9 cellular contexts compared by ENCODE assay signal in the genomic region with DNA sequence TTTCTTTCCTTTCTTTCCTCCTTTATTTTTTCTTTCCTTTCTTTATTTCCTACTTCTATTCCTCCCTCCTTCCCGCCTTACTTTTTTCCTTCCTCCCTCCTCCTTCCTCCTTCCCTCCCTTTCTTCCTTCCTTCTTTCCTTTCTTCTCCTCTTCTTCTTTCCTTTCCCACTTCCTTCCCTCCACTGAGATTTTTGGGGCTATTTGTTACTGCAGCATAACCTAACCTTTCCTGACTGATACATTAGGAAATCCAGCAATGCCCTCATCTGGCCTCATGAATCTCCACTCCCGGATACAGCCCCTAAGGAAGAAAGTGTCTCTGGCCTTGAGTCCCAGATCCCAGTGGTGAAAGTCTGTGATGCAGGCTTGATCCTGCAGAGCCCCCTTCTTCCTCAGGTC.
"Had no signal": no experiment of that assay in that cellular context is flagged by ENCODE, and none has a peak within 500 bp of the region (broad histone marks: within the 10 kb centered on the region; RNA-seq: fewer than 3 reads in every experiment).

No MANE protein-coding gene starts in this region.

- DNase-seq: GM23248, GOT3, H7, HFFc6, IMR-90, KBM-7 had no signal

- H3K27ac Mint-ChIP-seq: HFFc6 had no signal

- H3K4me3 ChIP-seq: GM23248, HAP-1 had no signal

- H3K9ac ChIP-seq: GM23248, KMS-11 had no signal

- H3K9me3 ChIP-seq: HAP-1 had no signal

- H3K4me3 Mint-ChIP-seq: HFFc6 had no signal

- H3K27ac ChIP-seq: GM23248, HL-60, KMS-11 had no signal

- H3K4me2 ChIP-seq: KMS-11 had no signal

- H2AFZ ChIP-seq: GM23248 had no signal

- H3K36me3 ChIP-seq: HAP-1 had no signal

- H3K4me1 ChIP-seq: HAP-1 had no signal
